ENCODE assay signal across 6 cellular contexts in the genomic region with DNA sequence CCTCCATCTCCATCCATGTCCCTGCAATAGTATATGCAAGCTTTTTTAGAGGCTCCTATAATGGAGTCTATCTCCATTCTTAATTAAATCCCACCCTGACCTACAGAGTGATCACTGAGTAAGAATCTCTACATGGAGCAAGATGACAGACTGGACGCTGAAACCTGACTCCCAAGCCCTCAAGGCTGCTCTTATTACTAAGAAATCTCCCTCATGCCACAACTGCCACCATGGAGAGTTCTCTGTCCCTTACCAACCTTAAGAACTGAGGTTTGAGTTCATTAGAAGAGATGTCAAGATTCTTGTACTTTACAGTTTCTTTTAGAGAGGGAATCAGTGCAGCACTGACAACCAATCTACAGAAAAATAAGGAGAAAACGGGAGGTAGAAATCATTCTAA.
"Had no signal": no experiment of that assay in that cellular context is flagged by ENCODE, and none has a peak within 500 bp of the region (broad histone marks: within the 10 kb centered on the region; RNA-seq: fewer than 3 reads in every experiment).

No MANE protein-coding gene starts in this region.

- DNase-seq: GM23248, GOT3, H7, H9, HCEC 1CT, HFFc6 had no signal
